Comparison of ENCODE assay signal across 9 cellular contexts in the genomic region with DNA sequence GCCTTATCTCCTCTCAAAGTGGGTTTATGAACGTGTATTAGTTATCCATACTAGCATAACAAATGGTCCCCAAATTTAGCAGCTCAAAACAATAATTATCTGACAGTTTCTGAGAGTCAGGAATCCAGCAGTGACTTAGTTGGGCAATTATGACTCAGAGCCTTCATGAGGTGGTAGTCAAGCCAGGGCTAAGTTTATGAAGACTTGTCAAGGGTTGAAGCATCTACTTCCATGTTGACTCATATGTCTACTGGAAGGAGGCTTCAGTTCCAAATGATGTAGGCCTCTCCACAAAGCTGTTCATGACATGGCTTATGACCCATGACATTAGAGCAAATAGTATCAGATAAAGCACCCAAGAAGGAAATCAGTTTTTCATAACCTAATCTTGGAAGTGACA.
DNase-seq lines count a peak whose midpoint lies in the region; ATAC-seq, FAIRE-seq and TF ChIP-seq lines count a peak whose summit lies in the region.
"Had no signal": no experiment of that assay in that cellular context is flagged by ENCODE, and none has a peak within 500 bp of the region (broad histone marks: within the 10 kb centered on the region; RNA-seq: fewer than 3 reads in every experiment).

No MANE protein-coding gene starts in this region.

- intact Hi-C loops in left cardiac atrium (cut with DNase I), result no loop called here
- intact Hi-C loops in kidney (cut with DNase I), result no loop called here

- H3K27ac ChIP-seq in kidney (ENCODE audit: low read depth in 2 of 2, low read length in 2 of 2), result no peak overlapping the region

- ATAC-seq in GM19463 (IDR thresholded peaks at IDR 0.05; ENCODE audit: unreplicated experiment) (peak; percentile 72), HG03280 (IDR thresholded peaks at IDR 0.05; ENCODE audit: unreplicated experiment) (peak; percentile 60), left cardiac atrium (no peak)

- H3K9ac ChIP-seq in kidney (ENCODE audit: low read length in 2 of 2), result no peak overlapping the region

- no peak for FAIRE-seq in kidney (lab: Jason Lieb, UNC)

- H3K36me3 ChIP-seq in kidney (ENCODE audit: control insufficient read depth in 1 of 2, insufficient read depth in 2 of 2, low read length in 2 of 2), result no peaks in the 10 kb centered on the region

- H3K9me3 ChIP-seq in kidney (ENCODE audit: control insufficient read depth in 1 of 2, low read length in 2 of 2), result no peaks in the 10 kb centered on the region

- DNase-seq in ELR (ENCODE audit: low read depth) (peak; percentile 75), choroid plexus epithelial cell (ENCODE audit: low read depth) (peak; percentile 73), islet precursor cell (no peak), left cardiac atrium (no peak), amniotic stem cell (lab: John Stamatoyannopoulos, UW) (no peak), kidney (no peak)
- DNase-seq: NCI-H446 had no signal

- no peaks in the 10 kb centered on the region for H3K4me1 ChIP-seq in kidney (ENCODE audit: control insufficient read depth in 1 of 2, insufficient read depth in 1 of 2, low read depth in 1 of 2, low read length in 2 of 2)

- H3K4me3 ChIP-seq in choroid plexus epithelial cell (ENCODE audit: low read depth, low read length) (no peak overlapping the region), kidney (ENCODE audit: low read length in 2 of 2) (no peak overlapping the region)

- no peak for TF ChIP-seq CTCF in choroid plexus epithelial cell (conservative IDR thresholded peaks at IDR 0.05; ENCODE audit: low read depth, low read length)
- no peak for TF ChIP-seq CTCF in kidney (IDR thresholded peaks at IDR 0.05; ENCODE audit: borderline replicate concordance, extremely low read depth, insufficient read depth)

Comparison
In these comparisons a context has a peak if more than half of its experiments do, and no peak if none do; other contexts are left out.
1. DNase-seq: peak in ELR (single experiment) and choroid plexus epithelial cell (single experiment); none in islet precursor cell (single experiment), left cardiac atrium (single experiment), amniotic stem cell (single experiment) and kidney (single experiment).
2. ATAC-seq: peak in GM19463 (single experiment) and HG03280 (single experiment); none in left cardiac atrium (0 of 2).